In genomic region chr4:95093936-95094929, GRCh38 we compare ENCODE assay signal across 19 cellular contexts.
DNase-seq lines count a peak whose midpoint lies in the region; ATAC-seq and TF ChIP-seq lines count a peak whose summit lies in the region.
"Had no signal": no experiment of that assay in that cellular context is flagged by ENCODE, and none has a peak within 500 bp of the region (broad histone marks: within the 10 kb centered on the region; RNA-seq: fewer than 3 reads in every experiment).

No MANE protein-coding gene starts in this region.

- H3K27me3 Mint-ChIP-seq in endothelial cell (ENCODE audit: unreplicated experiment): no peaks in the 10 kb centered on the region

- TF ChIP-seq CTCF in endothelial cell (IDR thresholded peaks at IDR 0.05; ENCODE audit: unreplicated experiment): no peak

- H3K36me3 Mint-ChIP-seq in endothelial cell (ENCODE audit: low read depth, unreplicated experiment): no peaks in the 10 kb centered on the region
- H3K36me3 Mint-ChIP-seq: CD4-positive, CD25-positive, alpha-beta regulatory T cell had no signal

- H3K4me1 Mint-ChIP-seq in endothelial cell (ENCODE audit: unreplicated experiment): peaks cover 24% of the 10 kb centered on the region

- DNase-seq in NCI-H82 (lab: John Stamatoyannopoulos, UW) (peak; percentile 4), NCI-H82 treated with DMSO at 0.1 percent for 48 hours (lab: John Stamatoyannopoulos, UW; ENCODE audit: unreplicated experiment) (no peak), NCI-H748 (lab: John Stamatoyannopoulos, UW; ENCODE audit: unreplicated experiment) (peak; percentile 56), endothelial cell (ENCODE audit: low spot score) (no peak), A172 (ENCODE audit: low spot score) (no peak), left colon (no peak)
- no peak for DNase-seq in NK-92 treated with Interleukin-12 subunit alpha and Interleukin-12 subunit beta, amount 100 ng/mL, for 24 hours (lab: John Stamatoyannopoulos, UW)
- DNase-seq: ACHN; AML-193; Caco-2; CD4-positive, CD25-positive, alpha-beta regulatory T cell; DMS79 treated with DMSO at 0.1 percent for 48 hours; H9; NCI-H1436; NCI-H2081 treated with DMSO at 0.1 percent for 48 hours; NCI-H2227 treated with DMSO at 0.1 percent for 48 hours; Peyer's patch had no signal

- 92% methylated on average over 8 of the region's 8 CpGs for WGBS in thymus

- H3K9me3 ChIP-seq in thymus (ENCODE audit: control insufficient read depth): no peaks in the 10 kb centered on the region
- H3K9me3 ChIP-seq: Caco-2, Peyer's patch had no signal

- H3K9me3 Mint-ChIP-seq in endothelial cell (ENCODE audit: unreplicated experiment): no peaks in the 10 kb centered on the region
- H3K9me3 Mint-ChIP-seq: CD4-positive, CD25-positive, alpha-beta regulatory T cell; H9 had no signal

- peaks cover 8% of the 10 kb centered on the region for H3K4me1 ChIP-seq in thymus (ENCODE audit: control insufficient read depth, insufficient read depth, low read length)
- H3K4me1 ChIP-seq: Caco-2, Peyer's patch had no signal

- H3K27ac Mint-ChIP-seq in endothelial cell (ENCODE audit: unreplicated experiment): peak overlapping the region; percentile 61
- H3K27ac Mint-ChIP-seq: CD4-positive, CD25-positive, alpha-beta regulatory T cell; H9 had no signal

- intact Hi-C loops in left colon (cut with DNase I, micrococcal nuclease): loop anchor here in 1 of 2 donors (10.0 kb wide), 1 partner anchor 469 kb away; no protein-coding TSS in a partner anchor

- no peaks in the 10 kb centered on the region for H3K36me3 ChIP-seq in thymus (ENCODE audit: control insufficient read depth, insufficient read depth)
- H3K36me3 ChIP-seq: Peyer's patch had no signal

- H3K27me3 ChIP-seq in thymus (ENCODE audit: control insufficient read depth, insufficient read depth): no peaks in the 10 kb centered on the region
- H3K27me3 ChIP-seq: Peyer's patch had no signal

- no peak overlapping the region for H3K27ac ChIP-seq in thymus (ENCODE audit: low read depth)
- H3K27ac ChIP-seq: Peyer's patch had no signal

- peak overlapping the region; percentile 28 for H3K4me3 ChIP-seq in thymus (ENCODE audit: low read length)
- H3K4me3 ChIP-seq: Peyer's patch had no signal

- no peak for ATAC-seq in left colon
- ATAC-seq: Right ventricle myocardium inferior had no signal

- H3K4me3 Mint-ChIP-seq in endothelial cell (ENCODE audit: unreplicated experiment): no peak overlapping the region
- H3K4me3 Mint-ChIP-seq: CD4-positive, CD25-positive, alpha-beta regulatory T cell; H9 had no signal

Comparison
In these comparisons a context has a peak if more than half of its experiments do, and no peak if none do; other contexts are left out.
1. DNase-seq: peak in NCI-H82 (single experiment) and NCI-H748 (single experiment); none in NCI-H82 treated with DMSO at 0.1 percent for 48 hours (single experiment), endothelial cell (single experiment), NK-92 treated with Interleukin-12 subunit alpha and Interleukin-12 subunit beta, amount 100 ng/mL, for 24 hours (single experiment), A172 (single experiment) and left colon (0 of 2).